15 cellular contexts compared by ENCODE assay signal in the genomic region with DNA sequence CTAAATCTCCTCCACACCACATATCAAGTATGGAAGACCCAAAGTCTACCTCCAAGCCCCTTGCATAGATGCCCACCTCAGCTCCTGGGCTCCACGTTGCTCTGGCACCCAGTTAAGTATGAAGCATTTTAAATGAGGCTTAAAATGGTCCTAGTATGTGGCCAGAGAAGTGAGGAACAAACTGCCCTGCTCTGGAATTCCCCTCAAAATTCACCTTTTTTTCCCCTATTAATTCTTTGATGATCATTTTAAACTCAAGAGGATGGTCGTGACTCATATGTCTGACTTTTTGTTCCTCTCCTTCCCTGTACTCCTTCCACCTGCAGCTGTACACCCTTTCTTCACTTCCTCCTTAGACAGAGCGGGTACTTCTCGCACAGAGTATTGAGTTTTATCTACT.
A peak's percentile ranks its signal among the peaks of the same experiment; 100 is the strongest.
DNase-seq lines count a peak whose midpoint lies in the region; ATAC-seq, FAIRE-seq and TF ChIP-seq lines count a peak whose summit lies in the region.
"Had no signal": no experiment of that assay in that cellular context is flagged by ENCODE, and none has a peak within 500 bp of the region (broad histone marks: within the 10 kb centered on the region; RNA-seq: fewer than 3 reads in every experiment).

No MANE protein-coding gene starts in this region.

- H2AFZ ChIP-seq in osteoblast (ENCODE audit: low read length) = no peak overlapping the region

- H3K27ac ChIP-seq in osteoblast (ENCODE audit: low read depth, low read length) = no peak overlapping the region
- H3K27ac ChIP-seq: heart right ventricle, testis had no signal

- H3K4me1 ChIP-seq in osteoblast (ENCODE audit: insufficient read depth, low read length) = no peaks in the 10 kb centered on the region
- H3K4me1 ChIP-seq: heart right ventricle, testis had no signal

- H3K79me2 ChIP-seq in osteoblast (ENCODE audit: insufficient read depth, low read length) = no peaks in the 10 kb centered on the region

- peak; percentile 29 for DNase-seq in GM12892 (ENCODE audit: insufficient read length)
- no peak for DNase-seq in osteoblast (ENCODE audit: insufficient read length, low spot score, missing footprints)
- no peak for DNase-seq in NK-92 (lab: John Stamatoyannopoulos, UW; ENCODE audit: unreplicated experiment)
- DNase-seq in NCI-H2196 (lab: John Stamatoyannopoulos, UW; ENCODE audit: unreplicated experiment) = no peak
- no peak for DNase-seq in RKO (ENCODE audit: low spot score)
- DNase-seq: activated CD4-positive, alpha-beta memory T cell treated with anti-CD3 and anti-CD28 coated beads for 36 hours; heart right ventricle; mesenchymal stem cell; NCI-H1105 treated with DMSO at 0.1 percent for 48 hours; testis had no signal

- no peaks in the 10 kb centered on the region for H3K27me3 ChIP-seq in osteoblast (ENCODE audit: insufficient read depth, low read length)
- H3K27me3 ChIP-seq: heart right ventricle, testis had no signal

- no peak for TF ChIP-seq CTCF in osteoblast (IDR thresholded peaks at IDR 0.05; ENCODE audit: extremely low read depth, low read depth, low read length)

- FAIRE-seq in GM12892 (lab: Jason Lieb, UNC) = peak; percentile 95
- FAIRE-seq: G401.6 had no signal

- H3K36me3 ChIP-seq in osteoblast (ENCODE audit: insufficient read depth, low read length) = no peaks in the 10 kb centered on the region
- H3K36me3 ChIP-seq: heart right ventricle had no signal

- no peak overlapping the region for H3K4me2 ChIP-seq in osteoblast (ENCODE audit: insufficient read depth, low read length)

- H3K9me3 ChIP-seq in osteoblast (ENCODE audit: low read depth, low read length) = no peaks in the 10 kb centered on the region
- H3K9me3 ChIP-seq: testis had no signal

- peak; percentile 41; the same call in 1 of the 2 replicates for TF ChIP-seq POLR2A in GM12892 (IDR thresholded peaks at IDR 0.05; ENCODE audit: low read depth, low read length)

- no peak overlapping the region for H3K4me3 ChIP-seq in osteoblast (ENCODE audit: insufficient read depth, low read length)
- H3K4me3 ChIP-seq: heart right ventricle, testis had no signal

- H4K20me1 ChIP-seq in osteoblast (ENCODE audit: insufficient read depth, low read length) = no peaks in the 10 kb centered on the region

- ATAC-seq in GM19397 (IDR thresholded peaks at IDR 0.05; ENCODE audit: unreplicated experiment) (peak; percentile 72), HG02798 (IDR thresholded peaks at IDR 0.05; ENCODE audit: poor library complexity, unreplicated experiment) (peak; percentile 86), HG03457 (IDR thresholded peaks at IDR 0.05; ENCODE audit: unreplicated experiment) (peak; percentile 90)
- ATAC-seq: activated naive CD4-positive, alpha-beta T cell treated with anti-CD3 and anti-CD28 coated beads, Interleukin-2, amount 50 U/mL, for 72 hours; heart right ventricle had no signal
